18 cellular contexts compared by ENCODE assay signal in genomic region chr3:85760342-85760741, GRCh38.
"Had no signal": no experiment of that assay in that cellular context is flagged by ENCODE, and none has a peak within 500 bp of the region (broad histone marks: within the 10 kb centered on the region; RNA-seq: fewer than 3 reads in every experiment).

No MANE protein-coding gene starts in this region.

- H3K4me1 ChIP-seq: gastrocnemius medialis, heart right ventricle, right atrium auricular region, stomach, transverse colon had no signal

- DNase-seq: effector CD4-positive, alpha-beta T cell; endodermal cell; gastrocnemius medialis; heart right ventricle; hypothalamus; islet precursor cell; natural killer cell; small intestine; stimulated activated CD4-positive, alpha-beta T cell treated with anti-CD3 and anti-CD28 coated beads, Interleukin-12 subunit alpha, Interleukin-12 subunit beta, amount 100 ng/mL, for 4 hours; stimulated activated naive CD4-positive, alpha-beta T cell; stomach; substantia nigra; transverse colon had no signal

- H3K36me3 ChIP-seq: gastrocnemius medialis, heart right ventricle, right atrium auricular region, stomach, thoracic aorta, transverse colon had no signal

- H3K27me3 ChIP-seq: gastrocnemius medialis, heart right ventricle, right atrium auricular region, stomach, transverse colon had no signal

- H3K9me3 ChIP-seq: gastrocnemius medialis, right atrium auricular region, stomach, transverse colon had no signal

- H3K27ac ChIP-seq: coronary artery, gastrocnemius medialis, heart right ventricle, right atrium auricular region, stomach, thoracic aorta, transverse colon had no signal

- ATAC-seq: esophagus mucosa, gastrocnemius medialis, heart right ventricle, left lobe of liver, natural killer cell had no signal

- H3K4me3 ChIP-seq: coronary artery, gastrocnemius medialis, heart right ventricle, right atrium auricular region, stomach, thoracic aorta, transverse colon had no signal
